In genomic region chr17:1473170-1473569, GRCh38 we compare ENCODE assay signal across 15 cellular contexts. TPM values are rescaled to one million over a fixed set of nuclear protein-coding genes. Genes with fewer than 3 reads are reported as not detected.
DNase-seq lines count a peak whose midpoint lies in the region; ATAC-seq and TF ChIP-seq lines count a peak whose summit lies in the region.
"Had no signal": no experiment of that assay in that cellular context is flagged by ENCODE, and none has a peak within 500 bp of the region (broad histone marks: within the 10 kb centered on the region; RNA-seq: fewer than 3 reads in every experiment).

No MANE protein-coding gene starts in this region.

- H3K4me3 ChIP-seq in gastrocnemius medialis, result no peak overlapping the region
- H3K4me3 ChIP-seq: psoas muscle, SJSA1 had no signal

- no peaks in the 10 kb centered on the region for H3K27me3 ChIP-seq in gastrocnemius medialis
- H3K27me3 ChIP-seq: SJSA1 had no signal

- peaks cover 13% of the 10 kb centered on the region for H3K36me3 Mint-ChIP-seq in activated naive CD8-positive, alpha-beta T cell treated with anti-CD3 and anti-CD28 coated beads, Interleukin-2, amount 10 ng/mL, durations not matched to agents 7 days and 5 days
- H3K36me3 Mint-ChIP-seq in activated naive CD8-positive, alpha-beta T cell treated with anti-CD3 and anti-CD28 coated beads for 36 hours, result peaks cover 12% of the 10 kb centered on the region
- H3K36me3 Mint-ChIP-seq in chondrocyte (ENCODE audit: low read depth), result peaks cover 35% of the 10 kb centered on the region

- peaks cover 6% of the 10 kb centered on the region for H3K9me3 Mint-ChIP-seq in activated naive CD8-positive, alpha-beta T cell treated with anti-CD3 and anti-CD28 coated beads, Interleukin-2, amount 10 ng/mL, durations not matched to agents 7 days and 5 days
- no peaks in the 10 kb centered on the region for H3K9me3 Mint-ChIP-seq in activated naive CD8-positive, alpha-beta T cell treated with anti-CD3 and anti-CD28 coated beads for 36 hours
- no peaks in the 10 kb centered on the region for H3K9me3 Mint-ChIP-seq in chondrocyte (ENCODE audit: low read depth)
- H3K9me3 Mint-ChIP-seq in stimulated activated naive CD8-positive, alpha-beta T cell treated with anti-CD3 and anti-CD28 coated beads, Interleukin-15, amount 100 ng/mL, for 72 hours, result peaks cover 0 to 15% of the 10 kb centered on the region in 2 donors
- H3K9me3 Mint-ChIP-seq: activated B cell treated with CpG ODN at 0.5 μM for 24 hours had no signal

- H3K36me3 ChIP-seq in gastrocnemius medialis, result peaks cover 0 to 55% of the 10 kb centered on the region in 2 donors

- POLR2A ChIA-PET in activated naive CD8-positive, alpha-beta T cell treated with anti-CD3 and anti-CD28 coated beads, Interleukin-2, amount 10 ng/mL, durations not matched to agents 7 days and 5 days (lab: Charles Lee), result interaction anchor here (1.1 kb wide), 1 partner anchor 10 kb away, joined by 3 read pairs; no protein-coding TSS in a partner anchor

- TF ChIP-seq POLR2A in gastrocnemius medialis (IDR thresholded peaks at IDR 0.05), result no peak

- no peak overlapping the region for H3K27ac Mint-ChIP-seq in activated naive CD8-positive, alpha-beta T cell treated with anti-CD3 and anti-CD28 coated beads, Interleukin-2, amount 10 ng/mL, durations not matched to agents 7 days and 5 days
- no peak overlapping the region for H3K27ac Mint-ChIP-seq in activated naive CD8-positive, alpha-beta T cell treated with anti-CD3 and anti-CD28 coated beads for 36 hours
- no peak overlapping the region for H3K27ac Mint-ChIP-seq in chondrocyte (ENCODE audit: unreplicated experiment)
- H3K27ac Mint-ChIP-seq in stimulated activated naive CD8-positive, alpha-beta T cell treated with anti-CD3 and anti-CD28 coated beads, Interleukin-15, amount 100 ng/mL, for 72 hours, result no peak overlapping the region

- no peaks in the 10 kb centered on the region for H3K9me3 ChIP-seq in gastrocnemius medialis
- H3K9me3 ChIP-seq: psoas muscle, SJSA1 had no signal

- H3K4me1 Mint-ChIP-seq in activated naive CD8-positive, alpha-beta T cell treated with anti-CD3 and anti-CD28 coated beads, Interleukin-2, amount 10 ng/mL, durations not matched to agents 7 days and 5 days, result peaks cover 9% of the 10 kb centered on the region
- peaks cover 9% of the 10 kb centered on the region for H3K4me1 Mint-ChIP-seq in activated naive CD8-positive, alpha-beta T cell treated with anti-CD3 and anti-CD28 coated beads for 36 hours
- peaks cover 7% of the 10 kb centered on the region for H3K4me1 Mint-ChIP-seq in chondrocyte (ENCODE audit: low read depth)
- H3K4me1 Mint-ChIP-seq in stimulated activated naive CD8-positive, alpha-beta T cell treated with anti-CD3 and anti-CD28 coated beads, Interleukin-15, amount 100 ng/mL, for 72 hours, result peaks cover 20% of the 10 kb centered on the region

- peaks cover 5% of the 10 kb centered on the region for H3K27me3 Mint-ChIP-seq in activated naive CD8-positive, alpha-beta T cell treated with anti-CD3 and anti-CD28 coated beads, Interleukin-2, amount 10 ng/mL, durations not matched to agents 7 days and 5 days
- no peaks in the 10 kb centered on the region for H3K27me3 Mint-ChIP-seq in activated naive CD8-positive, alpha-beta T cell treated with anti-CD3 and anti-CD28 coated beads for 36 hours
- no peaks in the 10 kb centered on the region for H3K27me3 Mint-ChIP-seq in chondrocyte (ENCODE audit: low read depth)
- H3K27me3 Mint-ChIP-seq in stimulated activated naive CD8-positive, alpha-beta T cell treated with anti-CD3 and anti-CD28 coated beads, Interleukin-15, amount 100 ng/mL, for 72 hours, result peaks cover 33% of the 10 kb centered on the region
- H3K27me3 Mint-ChIP-seq: activated B cell treated with CpG ODN at 0.5 μM for 24 hours had no signal

- in situ Hi-C loops in gastrocnemius medialis (cut with MboI; ENCODE audit: low sequenced_read_pairs in 4 of 4), result no loop called here

- ATAC-seq in activated naive CD8-positive, alpha-beta T cell treated with anti-CD3 and anti-CD28 coated beads, Interleukin-2, amount 10 ng/mL, durations not matched to agents 7 days and 5 days (ENCODE audit: low read depth), result peak; percentile 77
- peak; percentile 79 for ATAC-seq in stimulated activated naive CD8-positive, alpha-beta T cell treated with anti-CD3 and anti-CD28 coated beads, Interleukin-15, amount 100 ng/mL, for 72 hours
- ATAC-seq in gastrocnemius medialis (no peak), GM21717 (IDR thresholded peaks at IDR 0.05; ENCODE audit: unreplicated experiment) (no peak)
- ATAC-seq: psoas muscle had no signal

- peaks cover 9 to 11% of the 10 kb centered on the region in 2 donors for H3K4me1 ChIP-seq in gastrocnemius medialis
- H3K4me1 ChIP-seq: SJSA1 had no signal

- no peak overlapping the region for H3K4me3 Mint-ChIP-seq in activated naive CD8-positive, alpha-beta T cell treated with anti-CD3 and anti-CD28 coated beads, Interleukin-2, amount 10 ng/mL, durations not matched to agents 7 days and 5 days
- no peak overlapping the region for H3K4me3 Mint-ChIP-seq in activated naive CD8-positive, alpha-beta T cell treated with anti-CD3 and anti-CD28 coated beads for 36 hours
- no peak overlapping the region for H3K4me3 Mint-ChIP-seq in chondrocyte (ENCODE audit: unreplicated experiment)
- no peak overlapping the region for H3K4me3 Mint-ChIP-seq in stimulated activated naive CD8-positive, alpha-beta T cell treated with anti-CD3 and anti-CD28 coated beads, Interleukin-15, amount 100 ng/mL, for 72 hours

- peak; percentile 35 for TF ChIP-seq CTCF in chondrocyte (IDR thresholded peaks at IDR 0.05)
- TF ChIP-seq CTCF in gastrocnemius medialis (IDR thresholded peaks at IDR 0.05 in 4 of 5, conservative IDR thresholded peaks at IDR 0.05 in 1 of 5), result no peak

- intact Hi-C loops in gastrocnemius medialis (cut with DNase I; ENCODE audit: low total_unique reads), result no loop called here

- DNase-seq in activated naive CD8-positive, alpha-beta T cell treated with anti-CD3 and anti-CD28 coated beads, Interleukin-2, amount 10 ng/mL, durations not matched to agents 7 days and 5 days, result no peak
- DNase-seq in activated naive CD8-positive, alpha-beta T cell treated with anti-CD3 and anti-CD28 coated beads for 36 hours, result no peak
- DNase-seq in NAMALWA (ENCODE audit: low spot score) (peak; percentile 19), chondrocyte (ENCODE audit: low spot score) (no peak), DMS79 (lab: John Stamatoyannopoulos, UW) (no peak), gastrocnemius medialis (no peak)
- DNase-seq in stimulated activated naive CD8-positive, alpha-beta T cell treated with anti-CD3 and anti-CD28 coated beads, Interleukin-15, amount 100 ng/mL, for 72 hours, result no peak
- DNase-seq: activated B cell treated with CpG ODN at 0.5 μM for 24 hours, C1 segment of cervical spinal cord, NCI-H1092, NCI-H748 treated with DMSO at 0.1 percent for 48 hours, psoas muscle had no signal

- no peak overlapping the region for H3K27ac ChIP-seq in gastrocnemius medialis
- H3K27ac ChIP-seq: HL-60, psoas muscle, SJSA1 had no signal

RNA-seq across cellular contexts. Expression of gene CRK, which starts 17.1 kb away (rescaled TPM):
- 10 to 100 TPM; 19.5 to 21.9 TPM for total RNA-seq in activated naive CD8-positive, alpha-beta T cell treated with anti-CD3 and anti-CD28 coated beads, Interleukin-2, amount 10 ng/mL, durations not matched to agents 7 days and 5 days
- 10 to 100 TPM; 13.5 to 14.0 TPM for total RNA-seq in activated naive CD8-positive, alpha-beta T cell treated with anti-CD3 and anti-CD28 coated beads for 36 hours
- total RNA-seq in chondrocyte (65.8 to 70.4 TPM (median 70.4 TPM) in 3 replicates), gastrocnemius medialis (10 to 100 TPM; 48.6 to 64.6 (median 56.7) TPM)

RNA-seq across cellular contexts. Expression of gene MYO1C, which starts 19.3 kb away (rescaled TPM):
- total RNA-seq in activated naive CD8-positive, alpha-beta T cell treated with anti-CD3 and anti-CD28 coated beads, Interleukin-2, amount 10 ng/mL, durations not matched to agents 7 days and 5 days, result 10 to 100 TPM; 28.6 to 34.1 TPM
- total RNA-seq in activated naive CD8-positive, alpha-beta T cell treated with anti-CD3 and anti-CD28 coated beads for 36 hours, result 10 to 100 TPM; 10.5 to 11.7 TPM
- total RNA-seq in chondrocyte, result 216 to 329 TPM (median 329 TPM) in 3 replicates
- 10 to 100 TPM; 24.8 to 76.6 (median 58.6) TPM for total RNA-seq in gastrocnemius medialis

RNA-seq across cellular contexts. Expression of gene INPP5K, which starts 43.2 kb away (rescaled TPM):
- 10 to 100 TPM; 56.7 to 58.7 TPM for total RNA-seq in activated naive CD8-positive, alpha-beta T cell treated with anti-CD3 and anti-CD28 coated beads, Interleukin-2, amount 10 ng/mL, durations not matched to agents 7 days and 5 days
- total RNA-seq in activated naive CD8-positive, alpha-beta T cell treated with anti-CD3 and anti-CD28 coated beads for 36 hours, result 10 to 100 TPM; 18.1 to 18.2 TPM
- 30.2 to 35.3 TPM (median 34.3 TPM) in 3 replicates for total RNA-seq in chondrocyte
- total RNA-seq in gastrocnemius medialis, result 100 to 1,000 TPM; 102 to 196 (median 114) TPM

Comparison
In these comparisons a context has a peak if more than half of its experiments do, and no peak if none do; other contexts are left out.
1. ATAC-seq: peak in activated naive CD8-positive, alpha-beta T cell treated with anti-CD3 and anti-CD28 coated beads, Interleukin-2, amount 10 ng/mL, durations not matched to agents 7 days and 5 days (single experiment) and stimulated activated naive CD8-positive, alpha-beta T cell treated with anti-CD3 and anti-CD28 coated beads, Interleukin-15, amount 100 ng/mL, for 72 hours (single experiment); none in gastrocnemius medialis (0 of 2) and GM21717 (single experiment).